1 cellular context compared by ENCODE assay signal in the genomic region with DNA sequence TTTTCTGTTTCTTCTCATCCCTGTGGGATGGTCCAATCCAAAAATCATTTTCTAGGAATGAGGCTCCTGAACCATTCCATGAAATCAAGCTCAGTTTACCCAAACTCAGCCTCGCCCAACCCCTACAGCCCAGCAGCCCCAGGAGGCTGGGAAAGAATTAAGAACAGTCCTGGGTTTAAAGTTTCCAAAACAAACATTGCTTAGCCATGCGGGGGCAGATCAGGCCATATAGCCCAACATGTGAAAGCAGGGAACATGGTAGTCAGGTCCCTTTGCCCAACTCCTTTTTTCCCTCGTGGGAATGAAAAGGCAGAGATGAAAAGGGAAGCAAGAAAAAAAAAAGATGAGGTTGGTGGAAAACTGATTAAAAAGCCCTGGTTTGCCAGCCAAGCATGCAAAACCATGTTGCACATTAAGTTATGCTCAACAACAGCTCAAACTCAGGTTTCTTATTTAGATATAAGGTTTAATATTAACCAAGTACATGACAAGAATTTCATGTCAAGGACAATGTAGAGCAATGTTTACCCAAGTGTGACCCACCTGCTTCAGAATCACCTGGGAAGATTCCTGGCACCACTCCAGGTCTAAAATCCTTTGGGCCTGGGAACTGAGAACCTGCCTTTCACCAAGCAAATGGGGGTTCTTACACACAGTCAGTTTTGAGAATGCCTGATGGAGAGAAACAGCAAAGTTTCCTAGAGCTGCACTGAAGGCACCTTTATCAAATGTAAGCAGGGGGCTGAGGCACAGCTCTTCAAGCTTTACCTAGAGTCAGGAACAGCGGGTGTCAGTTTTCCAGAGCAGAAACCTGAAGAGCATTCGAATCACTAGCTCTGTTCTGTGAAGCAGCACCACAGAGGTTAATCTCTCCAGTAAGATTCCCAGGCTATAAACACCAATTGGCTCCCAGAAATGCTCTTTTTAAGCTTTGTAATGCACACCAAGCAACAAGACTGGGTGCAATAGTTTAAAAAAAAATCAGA.
TF ChIP-seq lines count a peak whose summit lies in the region.

No MANE protein-coding gene starts in this region.

TF ChIP-seq in HepG2, 621 proteins besides CTCF, POLR2A, EP300 and RAD21 (continues in another document):
- TF ChIP-seq HNF1B (CRISPR knock-in tag; IDR thresholded peaks at IDR 0.05) (no peak), ZNF503 (CRISPR knock-in tag; IDR thresholded peaks at IDR 0.05) (peak; percentile 9; the same call in 1 of the 2 replicates), SIX1 (CRISPR knock-in tag; IDR thresholded peaks at IDR 0.05; ENCODE audit: borderline replicate concordance) (peak; percentile 20; the same call in 1 of the 2 replicates), SOX6 (IDR thresholded peaks at IDR 0.05) (no peak), SOX6 (CRISPR knock-in tag; IDR thresholded peaks at IDR 0.05) (peak; percentile 52; the same call in 1 of the 2 replicates), ZNF382 (CRISPR knock-in tag; IDR thresholded peaks at IDR 0.05; ENCODE audit: borderline replicate concordance) (no peak), TEAD2 (CRISPR knock-in tag; IDR thresholded peaks at IDR 0.05) (no peak), KDM3A (CRISPR knock-in tag; IDR thresholded peaks at IDR 0.05; ENCODE audit: low read depth) (no peak), ASH2L (IDR thresholded peaks at IDR 0.05; ENCODE audit: insufficient read length, low read depth, low read length) (peak; percentile 19), FOXP1 (IDR thresholded peaks at IDR 0.05) (no peak), FOXP1 (CRISPR knock-in tag; IDR thresholded peaks at IDR 0.05) (no peak; the same call in 1 of the 2 replicates), PHF8 (CRISPR knock-in tag; IDR thresholded peaks at IDR 0.05) (0 out of 2 replicates have a peak, but pooled peaks have one; percentile 10), PHF5A (CRISPR knock-in tag; IDR thresholded peaks at IDR 0.05; ENCODE audit: low read depth, unreplicated experiment) (no peak), AKAP8 (CRISPR knock-in tag; IDR thresholded peaks at IDR 0.05) (no peak), MLX (CRISPR knock-in tag; IDR thresholded peaks at IDR 0.05) (no peak), ZFX (CRISPR knock-in tag; IDR thresholded peaks at IDR 0.05; ENCODE audit: low read depth) (peak; percentile 46; the same call in 1 of the 2 replicates), ZNF777 (CRISPR knock-in tag; IDR thresholded peaks at IDR 0.05) (no peak), ZNF121 (CRISPR knock-in tag; IDR thresholded peaks at IDR 0.05) (peak; percentile 85; the same call in 1 of the 2 replicates), BRF2 (CRISPR knock-in tag; IDR thresholded peaks at IDR 0.05) (no peak), SOX13 (IDR thresholded peaks at IDR 0.05) (no peak), SOX13 (CRISPR knock-in tag; conservative IDR thresholded peaks at IDR 0.05 in 1 of 2, IDR thresholded peaks at IDR 0.05 in 1 of 2) (peak in 1 of 2 experiments; percentile 56; a peak in 2 of 4 replicates), FOXJ3 (CRISPR knock-in tag; IDR thresholded peaks at IDR 0.05; ENCODE audit: borderline replicate concordance) (peak; percentile 52; the same call in 1 of the 2 replicates), ZMYM4 (CRISPR knock-in tag; IDR thresholded peaks at IDR 0.05) (peak; percentile 11; the same call in 1 of the 2 replicates), CEBPZ (IDR thresholded peaks at IDR 0.05; ENCODE audit: low read length) (no peak)
- TF ChIP-seq, protein P1, sequence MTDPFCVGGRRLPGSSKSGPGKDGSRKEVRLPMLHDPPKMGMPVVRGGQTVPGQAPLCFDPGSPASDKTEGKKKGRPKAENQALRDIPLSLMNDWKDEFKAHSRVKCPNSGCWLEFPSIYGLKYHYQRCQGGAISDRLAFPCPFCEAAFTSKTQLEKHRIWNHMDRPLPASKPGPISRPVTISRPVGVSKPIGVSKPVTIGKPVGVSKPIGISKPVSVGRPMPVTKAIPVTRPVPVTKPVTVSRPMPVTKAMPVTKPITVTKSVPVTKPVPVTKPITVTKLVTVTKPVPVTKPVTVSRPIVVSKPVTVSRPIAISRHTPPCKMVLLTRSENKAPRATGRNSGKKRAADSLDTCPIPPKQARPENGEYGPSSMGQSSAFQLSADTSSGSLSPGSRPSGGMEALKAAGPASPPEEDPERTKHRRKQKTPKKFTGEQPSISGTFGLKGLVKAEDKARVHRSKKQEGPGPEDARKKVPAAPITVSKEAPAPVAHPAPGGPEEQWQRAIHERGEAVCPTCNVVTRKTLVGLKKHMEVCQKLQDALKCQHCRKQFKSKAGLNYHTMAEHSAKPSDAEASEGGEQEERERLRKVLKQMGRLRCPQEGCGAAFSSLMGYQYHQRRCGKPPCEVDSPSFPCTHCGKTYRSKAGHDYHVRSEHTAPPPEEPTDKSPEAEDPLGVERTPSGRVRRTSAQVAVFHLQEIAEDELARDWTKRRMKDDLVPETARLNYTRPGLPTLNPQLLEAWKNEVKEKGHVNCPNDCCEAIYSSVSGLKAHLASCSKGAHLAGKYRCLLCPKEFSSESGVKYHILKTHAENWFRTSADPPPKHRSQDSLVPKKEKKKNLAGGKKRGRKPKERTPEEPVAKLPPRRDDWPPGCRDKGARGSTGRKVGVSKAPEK (CRISPR knock-in tag; IDR thresholded peaks at IDR 0.05; ENCODE audit: borderline replicate concordance) = no peak
- TF ChIP-seq, protein P2, sequence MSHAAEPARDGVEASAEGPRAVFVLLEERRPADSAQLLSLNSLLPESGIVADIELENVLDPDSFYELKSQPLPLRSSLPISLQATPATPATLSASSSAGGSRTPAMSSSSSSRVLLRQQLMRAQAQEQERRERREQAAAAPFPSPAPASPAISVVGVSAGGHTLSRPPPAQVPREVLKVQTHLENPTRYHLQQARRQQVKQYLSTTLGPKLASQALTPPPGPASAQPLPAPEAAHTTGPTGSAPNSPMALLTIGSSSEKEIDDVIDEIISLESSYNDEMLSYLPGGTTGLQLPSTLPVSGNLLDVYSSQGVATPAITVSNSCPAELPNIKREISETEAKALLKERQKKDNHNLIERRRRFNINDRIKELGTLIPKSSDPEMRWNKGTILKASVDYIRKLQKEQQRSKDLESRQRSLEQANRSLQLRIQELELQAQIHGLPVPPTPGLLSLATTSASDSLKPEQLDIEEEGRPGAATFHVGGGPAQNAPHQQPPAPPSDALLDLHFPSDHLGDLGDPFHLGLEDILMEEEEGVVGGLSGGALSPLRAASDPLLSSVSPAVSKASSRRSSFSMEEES (CRISPR knock-in tag; IDR thresholded peaks at IDR 0.05) = no peak
- TF ChIP-seq, protein P3, sequence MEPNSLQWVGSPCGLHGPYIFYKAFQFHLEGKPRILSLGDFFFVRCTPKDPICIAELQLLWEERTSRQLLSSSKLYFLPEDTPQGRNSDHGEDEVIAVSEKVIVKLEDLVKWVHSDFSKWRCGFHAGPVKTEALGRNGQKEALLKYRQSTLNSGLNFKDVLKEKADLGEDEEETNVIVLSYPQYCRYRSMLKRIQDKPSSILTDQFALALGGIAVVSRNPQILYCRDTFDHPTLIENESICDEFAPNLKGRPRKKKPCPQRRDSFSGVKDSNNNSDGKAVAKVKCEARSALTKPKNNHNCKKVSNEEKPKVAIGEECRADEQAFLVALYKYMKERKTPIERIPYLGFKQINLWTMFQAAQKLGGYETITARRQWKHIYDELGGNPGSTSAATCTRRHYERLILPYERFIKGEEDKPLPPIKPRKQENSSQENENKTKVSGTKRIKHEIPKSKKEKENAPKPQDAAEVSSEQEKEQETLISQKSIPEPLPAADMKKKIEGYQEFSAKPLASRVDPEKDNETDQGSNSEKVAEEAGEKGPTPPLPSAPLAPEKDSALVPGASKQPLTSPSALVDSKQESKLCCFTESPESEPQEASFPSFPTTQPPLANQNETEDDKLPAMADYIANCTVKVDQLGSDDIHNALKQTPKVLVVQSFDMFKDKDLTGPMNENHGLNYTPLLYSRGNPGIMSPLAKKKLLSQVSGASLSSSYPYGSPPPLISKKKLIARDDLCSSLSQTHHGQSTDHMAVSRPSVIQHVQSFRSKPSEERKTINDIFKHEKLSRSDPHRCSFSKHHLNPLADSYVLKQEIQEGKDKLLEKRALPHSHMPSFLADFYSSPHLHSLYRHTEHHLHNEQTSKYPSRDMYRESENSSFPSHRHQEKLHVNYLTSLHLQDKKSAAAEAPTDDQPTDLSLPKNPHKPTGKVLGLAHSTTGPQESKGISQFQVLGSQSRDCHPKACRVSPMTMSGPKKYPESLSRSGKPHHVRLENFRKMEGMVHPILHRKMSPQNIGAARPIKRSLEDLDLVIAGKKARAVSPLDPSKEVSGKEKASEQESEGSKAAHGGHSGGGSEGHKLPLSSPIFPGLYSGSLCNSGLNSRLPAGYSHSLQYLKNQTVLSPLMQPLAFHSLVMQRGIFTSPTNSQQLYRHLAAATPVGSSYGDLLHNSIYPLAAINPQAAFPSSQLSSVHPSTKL (CRISPR knock-in tag; IDR thresholded peaks at IDR 0.05) = peak; percentile 64; the same call in 1 of the 2 replicates
